Comparison of ENCODE assay signal across 17 cellular contexts in genomic region chr7:94345907-94346306, GRCh38. TPM values are rescaled to one million over a fixed set of nuclear protein-coding genes. Genes with fewer than 3 reads are reported as not detected.
DNase-seq lines count a peak whose midpoint lies in the region; ATAC-seq, FAIRE-seq and TF ChIP-seq lines count a peak whose summit lies in the region.
"Had no signal": no experiment of that assay in that cellular context is flagged by ENCODE, and none has a peak within 500 bp of the region (broad histone marks: within the 10 kb centered on the region; RNA-seq: fewer than 3 reads in every experiment).

No MANE protein-coding gene starts in this region.

- H3K4me1 Mint-ChIP-seq in astrocyte (ENCODE audit: low read depth, unreplicated experiment), result peaks cover 43% of the 10 kb centered on the region
- peaks cover 42% of the 10 kb centered on the region for H3K4me1 Mint-ChIP-seq in nephron
- H3K4me1 Mint-ChIP-seq: CD4-positive, CD25-positive, alpha-beta regulatory T cell had no signal

- peak overlapping the region; percentile 87 for H3K27ac Mint-ChIP-seq in astrocyte (ENCODE audit: unreplicated experiment)
- peak overlapping the region; percentile 73 to 99 (median 99) for H3K27ac Mint-ChIP-seq in nephron
- H3K27ac Mint-ChIP-seq: CD4-positive, CD25-positive, alpha-beta regulatory T cell; H9 had no signal

- H3K27me3 ChIP-seq in SK-N-SH (ENCODE audit: insufficient read depth), result no peaks in the 10 kb centered on the region
- H3K27me3 ChIP-seq in astrocyte (ENCODE audit: insufficient read depth, low read length), result no peaks in the 10 kb centered on the region
- H3K27me3 ChIP-seq: BLaER1 had no signal

- H3K9me3 Mint-ChIP-seq in astrocyte (ENCODE audit: unreplicated experiment) (no peaks in the 10 kb centered on the region), nephron (no peaks in the 10 kb centered on the region)
- H3K9me3 Mint-ChIP-seq: CD4-positive, CD25-positive, alpha-beta regulatory T cell; H9 had no signal

- POLR2A ChIA-PET in SK-N-SH (lab: Yijun Ruan, JAX), result no interaction called here

- H3K27me3 Mint-ChIP-seq in astrocyte (ENCODE audit: low read depth, unreplicated experiment) (no peaks in the 10 kb centered on the region), nephron (ENCODE audit: low read depth) (no peaks in the 10 kb centered on the region)
- H3K27me3 Mint-ChIP-seq: CD4-positive, CD25-positive, alpha-beta regulatory T cell had no signal

- H3K79me2 ChIP-seq in SK-N-SH (ENCODE audit: insufficient read depth) (no peaks in the 10 kb centered on the region), astrocyte (ENCODE audit: insufficient read depth, low read length) (no peaks in the 10 kb centered on the region)

- no peaks in the 10 kb centered on the region for H3K9me2 ChIP-seq in SK-N-SH

- no peak for TF ChIP-seq CTCF in SK-N-SH (IDR thresholded peaks at IDR 0.05)
- TF ChIP-seq CTCF in astrocyte (IDR thresholded peaks at IDR 0.05; ENCODE audit: insufficient read depth, low read depth, low read length), result no peak
- no peak for TF ChIP-seq CTCF in nephron (IDR thresholded peaks at IDR 0.05; ENCODE audit: unreplicated experiment in 3 of 3)

- H3K27ac ChIP-seq in SK-N-SH (ENCODE audit: low read depth in 2 of 2, low read length in 1 of 2), result peak overlapping the region; percentile 98
- no peak overlapping the region for H3K27ac ChIP-seq in astrocyte (ENCODE audit: low read depth, low read length)
- H3K27ac ChIP-seq: BLaER1 had no signal

- H3K36me3 Mint-ChIP-seq in astrocyte (ENCODE audit: low read depth, unreplicated experiment) (no peaks in the 10 kb centered on the region), nephron (ENCODE audit: low read depth) (no peaks in the 10 kb centered on the region)
- H3K36me3 Mint-ChIP-seq: CD4-positive, CD25-positive, alpha-beta regulatory T cell had no signal

- CTCF ChIA-PET in SK-N-SH (lab: Yijun Ruan, JAX), result interaction anchor here (0.8 to 1.2 kb wide), 2 partner anchors 49 to 91 kb away, joined by 3 read pairs; partner anchors contain the start of gene COL1A2

- no peak for FAIRE-seq in astrocyte (lab: Jason Lieb, UNC)
- FAIRE-seq: GM12878, GM18507, HepG2 had no signal

- 0 out of 2 replicates have a peak overlapping the region, but pooled peaks have one; percentile 53 for H3K4me2 ChIP-seq in SK-N-SH
- no peak overlapping the region for H3K4me2 ChIP-seq in astrocyte (ENCODE audit: low read length)
- H3K4me2 ChIP-seq: BLaER1 had no signal

- no peaks in the 10 kb centered on the region for H4K20me1 ChIP-seq in SK-N-SH (ENCODE audit: insufficient read depth)
- H4K20me1 ChIP-seq in astrocyte (ENCODE audit: insufficient read depth, low read length), result no peaks in the 10 kb centered on the region
- H4K20me1 ChIP-seq: BLaER1 had no signal

- no peaks in the 10 kb centered on the region for H3K36me3 ChIP-seq in SK-N-SH (replicated peaks in 1 of 2; ENCODE audit: control insufficient read depth in 1 of 2, insufficient read depth in 2 of 2, low read length in 1 of 2)
- no peaks in the 10 kb centered on the region for H3K36me3 ChIP-seq in astrocyte (ENCODE audit: insufficient read depth, low read length)
- H3K36me3 ChIP-seq: BLaER1 had no signal

- H3K9ac ChIP-seq in SK-N-SH (no peak overlapping the region), astrocyte (ENCODE audit: low read length) (no peak overlapping the region)
- H3K9ac ChIP-seq: BLaER1 had no signal

- H3K9me3 ChIP-seq in SK-N-SH (no peaks in the 10 kb centered on the region), astrocyte (ENCODE audit: insufficient read depth, low read depth, low read length) (no peaks in the 10 kb centered on the region)
- H3K9me3 ChIP-seq: BLaER1 had no signal

- H3F3A ChIP-seq in SK-N-SH (replicated peaks; ENCODE audit: insufficient read depth), result peaks cover 52% of the 10 kb centered on the region

- H3K4me1 ChIP-seq in SK-N-SH (ENCODE audit: control insufficient read depth in 1 of 2, insufficient read depth in 2 of 2, low read depth in 1 of 2, low read length in 1 of 2) (peaks cover 23 to 45% of the 10 kb centered on the region in 2 experiments), astrocyte (ENCODE audit: insufficient read depth, low read length) (peaks cover 31% of the 10 kb centered on the region)
- H3K4me1 ChIP-seq: BLaER1 had no signal

- no peak for TF ChIP-seq EP300 in SK-N-SH (IDR thresholded peaks at IDR 0.05; ENCODE audit: borderline replicate concordance in 1 of 2, low read depth in 1 of 2, low read length in 1 of 2)

- H3K4me3 ChIP-seq in SK-N-SH (ENCODE audit: low read depth in 2 of 2, low read length in 1 of 2) (no peak overlapping the region), astrocyte (ENCODE audit: insufficient read depth, low read depth, low read length) (no peak overlapping the region)
- H3K4me3 ChIP-seq: BLaER1, GM12878 had no signal

- H2AFZ ChIP-seq in SK-N-SH (ENCODE audit: low read depth) (peak overlapping the region; percentile 18; the same call in 1 of the 2 replicates), astrocyte (ENCODE audit: low read depth, low read length) (no peak overlapping the region)

- ATAC-seq in SK-N-SH treated with all-trans-retinoic acid at 6 μM for 48 hours (no peak), HG03354 (IDR thresholded peaks at IDR 0.05; ENCODE audit: poor library complexity, severe bottlenecking, unreplicated experiment) (no peak)
- ATAC-seq: GM12878, HepG2 had no signal

- no peak for DNase-seq in SK-N-SH
- DNase-seq in astrocyte (ENCODE audit: low read depth), result no peak
- DNase-seq in Kasumi-1 (lab: John Stamatoyannopoulos, UW), result no peak
- DNase-seq in NCI-H1105 treated with DMSO at 0.1 percent for 48 hours (lab: John Stamatoyannopoulos, UW), result no peak
- DNase-seq: 8988T; AML-193; CD4-positive, CD25-positive, alpha-beta regulatory T cell; DMS79; GOT3; H9 had no signal

- H3K4me3 Mint-ChIP-seq in astrocyte (ENCODE audit: unreplicated experiment) (no peak overlapping the region), nephron (no peak overlapping the region)
- H3K4me3 Mint-ChIP-seq: CD4-positive, CD25-positive, alpha-beta regulatory T cell; H9 had no signal

- no peak for TF ChIP-seq RAD21 in SK-N-SH (IDR thresholded peaks at IDR 0.05; ENCODE audit: low read length)

TF ChIP-seq in SK-N-SH, 30 proteins besides CTCF, POLR2A, EP300 and RAD21 (continues in another document):
- TF ChIP-seq SIN3A (IDR thresholded peaks at IDR 0.05; ENCODE audit: borderline replicate concordance, low read depth, low read length), result no peak
- no peak for TF ChIP-seq RFX5 (IDR thresholded peaks at IDR 0.05; ENCODE audit: low read length)
- TF ChIP-seq JUND (IDR thresholded peaks at IDR 0.05), result no peak
- no peak for TF ChIP-seq FOXM1 (IDR thresholded peaks at IDR 0.05; ENCODE audit: low read depth)
- no peak for TF ChIP-seq USF2 (IDR thresholded peaks at IDR 0.05; ENCODE audit: borderline replicate concordance, low read depth, low read length)

TF ChIP-seq in SK-N-SH treated with all-trans-retinoic acid at 6 μM for 48 hours, 23 proteins besides CTCF, POLR2A, EP300 and RAD21 (continues in another document):
- TF ChIP-seq GLIS3 (CRISPR knock-in tag; IDR thresholded peaks at IDR 0.05) (no peak), RARB (CRISPR knock-in tag; IDR thresholded peaks at IDR 0.05) (no peak), CREB5 (CRISPR knock-in tag; IDR thresholded peaks at IDR 0.05; ENCODE audit: low read depth) (no peak), ZNF70 (CRISPR knock-in tag; IDR thresholded peaks at IDR 0.05) (no peak), ESRRG (CRISPR knock-in tag; IDR thresholded peaks at IDR 0.05) (no peak), ZNF8 (CRISPR knock-in tag; IDR thresholded peaks at IDR 0.05) (no peak), TOX (CRISPR knock-in tag; IDR thresholded peaks at IDR 0.05; ENCODE audit: borderline replicate concordance) (no peak), ZNF565 (CRISPR knock-in tag; conservative IDR thresholded peaks at IDR 0.05; ENCODE audit: low read depth) (no peak), TCF4 (CRISPR knock-in tag; IDR thresholded peaks at IDR 0.05; ENCODE audit: borderline replicate concordance) (no peak), ZFP3 (CRISPR knock-in tag; IDR thresholded peaks at IDR 0.05) (no peak), OSR1 (CRISPR knock-in tag; IDR thresholded peaks at IDR 0.05) (no peak), TSHZ2 (CRISPR knock-in tag; IDR thresholded peaks at IDR 0.05) (no peak), PPARA (CRISPR knock-in tag; IDR thresholded peaks at IDR 0.05; ENCODE audit: borderline replicate concordance) (no peak)

RNA-seq across cellular contexts. Expression of gene COL1A2, which starts 48.8 kb away (rescaled TPM):
- 4.5 and 11.4 TPM in 2 replicates for polyA plus RNA-seq in SK-N-SH (2012; rRNA removed)
- polyA plus RNA-seq in SK-N-SH (2012; cell fraction: cytosol; rRNA removed), result 6.5 and 7.3 TPM in 2 replicates
- 13.4 and 14.1 TPM in 2 replicates for polyA plus RNA-seq in SK-N-SH (2012; cell fraction: nucleus; rRNA removed)
- total RNA-seq in astrocyte, result 6,748 and 8,907 TPM in 2 replicates
- total RNA-seq: CD4-positive, CD25-positive, alpha-beta regulatory T cell; HepG2 had no signal
- polyA plus RNA-seq: CD4-positive, CD25-positive, alpha-beta regulatory T cell; HepG2 had no signal
